In genomic region chr11:69207165-69207889, GRCh38 we compare ENCODE assay signal across 2 cellular contexts.
TF ChIP-seq lines count a peak whose summit lies in the region.

No MANE protein-coding gene starts in this region.

TF ChIP-seq in GM23338, 12 proteins besides CTCF, POLR2A, EP300 and RAD21:
- TF ChIP-seq CREB1 (CRISPR knock-in tag; IDR thresholded peaks at IDR 0.05; ENCODE audit: low read depth) (no peak), REST (IDR thresholded peaks at IDR 0.05; ENCODE audit: unreplicated experiment) (no peak), JUNB (IDR thresholded peaks at IDR 0.05; ENCODE audit: unreplicated experiment) (no peak), EZH2phosphoT487 (IDR thresholded peaks at IDR 0.05; ENCODE audit: unreplicated experiment) (no peak), ZNF331 (CRISPR knock-in tag; IDR thresholded peaks at IDR 0.05; ENCODE audit: low read depth) (no peak), NANOG (IDR thresholded peaks at IDR 0.05; ENCODE audit: borderline replicate concordance) (no peak), ZNF114 (CRISPR knock-in tag; IDR thresholded peaks at IDR 0.05) (no peak), EZH2 (IDR thresholded peaks at IDR 0.05; ENCODE audit: low read depth, unreplicated experiment) (no peak), ZNF462 (CRISPR knock-in tag; IDR thresholded peaks at IDR 0.05) (no peak), STAT1 (IDR thresholded peaks at IDR 0.05; ENCODE audit: unreplicated experiment) (no peak)
- TF ChIP-seq, protein P1, sequence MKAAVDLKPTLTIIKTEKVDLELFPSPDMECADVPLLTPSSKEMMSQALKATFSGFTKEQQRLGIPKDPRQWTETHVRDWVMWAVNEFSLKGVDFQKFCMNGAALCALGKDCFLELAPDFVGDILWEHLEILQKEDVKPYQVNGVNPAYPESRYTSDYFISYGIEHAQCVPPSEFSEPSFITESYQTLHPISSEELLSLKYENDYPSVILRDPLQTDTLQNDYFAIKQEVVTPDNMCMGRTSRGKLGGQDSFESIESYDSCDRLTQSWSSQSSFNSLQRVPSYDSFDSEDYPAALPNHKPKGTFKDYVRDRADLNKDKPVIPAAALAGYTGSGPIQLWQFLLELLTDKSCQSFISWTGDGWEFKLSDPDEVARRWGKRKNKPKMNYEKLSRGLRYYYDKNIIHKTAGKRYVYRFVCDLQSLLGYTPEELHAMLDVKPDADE (IDR thresholded peaks at IDR 0.05): no peak
TF ChIP-seq in GM23338: peak in this region for 0.

TF ChIP-seq in K562, 482 proteins besides CTCF, POLR2A, EP300 and RAD21:
- TF ChIP-seq ATF2 (CRISPR knock-in tag; IDR thresholded peaks at IDR 0.05) (no peak), PHB2 (IDR thresholded peaks at IDR 0.05; ENCODE audit: low read depth) (no peak), CBFA2T2 (conservative IDR thresholded peaks at IDR 0.05) (peak; percentile 12; the same call in 1 of the 2 replicates), CBFA2T3 (IDR thresholded peaks at IDR 0.05) (peak; percentile 7; the same call in 1 of the 2 replicates), ZKSCAN8 (CRISPR knock-in tag; IDR thresholded peaks at IDR 0.05) (no peak), BCOR (IDR thresholded peaks at IDR 0.05) (peak; percentile 37; the same call in 1 of the 2 replicates), ZFP36 (IDR thresholded peaks at IDR 0.05; ENCODE audit: low read depth, low read length, partially characterized antibody) (peak; percentile 36), SREBF2 (CRISPR knock-in tag; IDR thresholded peaks at IDR 0.05) (no peak)
